ENCODE assay signal across 1 cellular context in the genomic region with DNA sequence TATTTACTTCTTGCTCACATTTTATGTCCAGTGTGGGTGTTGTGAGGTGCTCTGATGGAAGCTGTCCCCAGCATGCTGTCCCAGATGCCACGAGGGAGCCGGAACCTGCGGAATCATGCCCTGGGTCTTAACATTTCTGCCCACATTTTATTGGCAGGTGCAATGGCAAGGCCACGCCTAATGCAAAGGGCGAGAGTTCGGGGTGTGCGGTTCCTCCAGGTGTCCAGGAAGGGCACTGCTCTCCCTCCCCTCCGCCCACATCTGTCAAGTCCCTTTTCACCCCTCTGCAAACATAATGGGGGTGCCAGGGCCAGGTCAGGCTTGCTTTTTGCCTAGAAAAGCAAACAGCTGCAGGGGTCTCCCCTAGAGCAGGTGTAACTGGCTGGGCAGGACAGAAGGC.
TF ChIP-seq lines count a peak whose summit lies in the region.

No MANE protein-coding gene starts in this region.

TF ChIP-seq in WTC11, 78 proteins besides CTCF, POLR2A, EP300 and RAD21:
- TF ChIP-seq FOXP4 (CRISPR knock-in tag; IDR thresholded peaks at IDR 0.05) (no peak), ZNF532 (CRISPR knock-in tag; IDR thresholded peaks at IDR 0.05; ENCODE audit: borderline replicate concordance) (no peak), FOXP1 (CRISPR knock-in tag; IDR thresholded peaks at IDR 0.05; ENCODE audit: borderline replicate concordance) (no peak), ZBTB21 (CRISPR knock-in tag; IDR thresholded peaks at IDR 0.05; ENCODE audit: borderline replicate concordance) (no peak)
TF ChIP-seq in WTC11: peak in this region for 0.
